8 cellular contexts compared by ENCODE assay signal in the genomic region with DNA sequence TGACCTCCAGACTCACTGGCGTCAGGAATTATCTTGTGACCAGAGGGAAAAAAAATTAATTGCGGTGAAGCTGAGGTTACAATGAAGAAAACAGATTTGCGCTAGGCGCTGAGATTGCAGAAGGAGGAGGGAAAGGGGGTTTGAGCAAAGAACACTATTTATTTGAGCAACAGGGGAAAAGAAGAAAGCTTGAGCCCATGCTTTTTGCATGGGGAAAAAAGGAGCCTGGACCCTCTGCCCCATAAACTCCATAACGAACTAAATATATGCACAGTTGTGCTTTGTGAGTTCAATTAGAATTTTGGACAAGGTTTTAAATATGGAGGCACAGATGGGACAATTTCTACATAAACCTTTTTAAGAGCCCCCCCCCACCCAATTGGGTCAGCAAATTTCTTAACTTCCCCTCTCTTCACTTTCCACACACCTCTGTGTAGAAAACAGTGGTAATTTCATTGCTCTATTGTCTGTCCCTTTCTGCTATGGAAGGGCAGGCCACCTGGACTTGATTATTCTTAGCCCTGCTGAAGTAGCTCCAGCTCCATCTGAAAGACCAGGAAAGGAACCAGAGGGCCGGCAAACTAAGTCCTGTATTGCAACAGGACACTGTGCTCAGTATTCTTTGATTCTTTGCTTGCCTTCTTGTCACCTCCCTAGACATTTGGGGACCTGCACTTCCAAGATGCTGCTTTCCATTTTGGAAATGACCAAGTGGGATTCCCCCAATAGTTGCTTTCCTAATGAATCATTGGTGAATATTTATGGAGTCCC. TPM values are rescaled to one million over a fixed set of nuclear protein-coding genes. Genes with fewer than 3 reads are reported as not detected.
DNase-seq lines count a peak whose midpoint lies in the region; ATAC-seq and TF ChIP-seq lines count a peak whose summit lies in the region.

No MANE protein-coding gene starts in this region.

- H3K4me3 ChIP-seq in cardiac muscle cell (peak overlapping the region; percentile 92), kidney epithelial cell (ENCODE audit: low read depth, low read length) (peak overlapping the region; percentile 74), thoracic aorta (peak overlapping the region; percentile 93)

- H3K27me3 ChIP-seq in cardiac muscle cell: no peaks in the 10 kb centered on the region
- H3K27me3 ChIP-seq in kidney epithelial cell (ENCODE audit: control insufficient read depth, insufficient read depth, low read length): no peaks in the 10 kb centered on the region
- H3K27me3 ChIP-seq in thoracic aorta (replicated peaks; ENCODE audit: insufficient read depth): no peaks in the 10 kb centered on the region

- peak overlapping the region; percentile 90 for H3K27ac Mint-ChIP-seq in activated naive CD8-positive, alpha-beta T cell

- no peak for TF ChIP-seq CTCF in cardiac muscle cell (IDR thresholded peaks at IDR 0.05; ENCODE audit: low read depth, low read length)
- no peak for TF ChIP-seq CTCF in kidney epithelial cell (IDR thresholded peaks at IDR 0.05; ENCODE audit: insufficient read depth, low read length, poor library complexity, severe bottlenecking)
- no peak for TF ChIP-seq CTCF in thoracic aorta (IDR thresholded peaks at IDR 0.05)

- H3K4me1 ChIP-seq in cardiac muscle cell (ENCODE audit: low read depth) (peaks cover 55% of the 10 kb centered on the region), thoracic aorta (ENCODE audit: control insufficient read depth in 1 of 2, low read depth in 2 of 2) (peaks cover 42 to 48% of the 10 kb centered on the region in 2 donors)

- intact Hi-C loops in left ventricle myocardium superior (cut with micrococcal nuclease): no loop called here

- peak; percentile 39 to 48 for DNase-seq in cardiac muscle cell (ENCODE audit: low read depth in 1 of 2, low spot score in 1 of 2)
- DNase-seq in left ventricle myocardium superior: no peak
- DNase-seq in kidney epithelial cell (ENCODE audit: low read depth): no peak
- no peak for DNase-seq in thoracic aorta (ENCODE audit: low spot score)
- no peak for DNase-seq in ureter (ENCODE audit: low spot score)
- no peak for DNase-seq in nucleus accumbens (lab: John Stamatoyannopoulos, UW)
- DNase-seq in GF-D8 (lab: John Stamatoyannopoulos, UW): no peak

- H3K9me3 ChIP-seq in cardiac muscle cell (ENCODE audit: low read depth) (no peaks in the 10 kb centered on the region), thoracic aorta (no peaks in the 10 kb centered on the region)

- no peaks in the 10 kb centered on the region for H3K36me3 Mint-ChIP-seq in activated naive CD8-positive, alpha-beta T cell

- ATAC-seq in left ventricle myocardium superior: no peak
- ATAC-seq in thoracic aorta (ENCODE audit: insufficient number of reproducible peaks, low FRiP score, low read depth): no peak

- no peaks in the 10 kb centered on the region for H3K27me3 Mint-ChIP-seq in activated naive CD8-positive, alpha-beta T cell

- no peaks in the 10 kb centered on the region for H3K9me3 Mint-ChIP-seq in activated naive CD8-positive, alpha-beta T cell (ENCODE audit: low read depth)

- H3K27ac ChIP-seq in cardiac muscle cell (peak overlapping the region; percentile 100), thoracic aorta (peak overlapping the region; percentile 94 to 96)

- H3K36me3 ChIP-seq in cardiac muscle cell: peaks cover 7% of the 10 kb centered on the region
- H3K36me3 ChIP-seq in kidney epithelial cell (ENCODE audit: control insufficient read depth, insufficient read depth, low read length): no peaks in the 10 kb centered on the region
- peaks cover 13% of the 10 kb centered on the region for H3K36me3 ChIP-seq in thoracic aorta

- H3K4me1 Mint-ChIP-seq in activated naive CD8-positive, alpha-beta T cell (ENCODE audit: low read depth): peaks cover 69% of the 10 kb centered on the region

- H3K4me3 Mint-ChIP-seq in activated naive CD8-positive, alpha-beta T cell: peak overlapping the region; percentile 94

RNA-seq across cellular contexts. Expression of gene ID3, which starts 0.9 kb away (rescaled TPM):
- 698 and 784 TPM in 2 replicates for total RNA-seq in cardiac muscle cell
- polyA plus RNA-seq in cardiac muscle cell: 703 and 1,027 TPM in 2 replicates
- total RNA-seq in left ventricle myocardium superior: 82.4 TPM
- total RNA-seq in kidney epithelial cell: 76.6 and 77.5 TPM in 2 replicates
- total RNA-seq in thoracic aorta: 100 to 1,000 TPM; 309 to 692 TPM
- 81.0 TPM for total RNA-seq in ureter

RNA-seq across cellular contexts. Expression of gene E2F2, which starts 29.1 kb away (rescaled TPM):
- total RNA-seq in cardiac muscle cell: 2.1 and 2.5 TPM in 2 replicates
- polyA plus RNA-seq in cardiac muscle cell: 2.2 and 2.7 TPM in 2 replicates
- 0.35 TPM for total RNA-seq in left ventricle myocardium superior
- 0.07 and 0.13 TPM in 2 replicates for total RNA-seq in kidney epithelial cell
- total RNA-seq in thoracic aorta: under 1 TPM; 0.14 to 0.35 TPM
- 0.52 TPM for total RNA-seq in ureter

Comparison
In these comparisons a context has a peak if more than half of its experiments do, and no peak if none do; other contexts are left out.
1. DNase-seq: peak in cardiac muscle cell (2 of 2); none in left ventricle myocardium superior (single experiment), kidney epithelial cell (single experiment), thoracic aorta (single experiment), ureter (single experiment), nucleus accumbens (0 of 56) and GF-D8 (single experiment).
2. Peak in every context shown above with its lines, with median percentiles within 50 percentile points of each other: H3K4me3 ChIP-seq.